19 cellular contexts compared by ENCODE assay signal in genomic region chr6:7697432-7697819, GRCh38. TPM values are rescaled to one million over a fixed set of nuclear protein-coding genes. Genes with fewer than 3 reads are reported as not detected.
A peak's percentile ranks its signal among the peaks of the same experiment; 100 is the strongest.
DNase-seq lines count a peak whose midpoint lies in the region; ATAC-seq, FAIRE-seq and TF ChIP-seq lines count a peak whose summit lies in the region.
"Had no signal": no experiment of that assay in that cellular context is flagged by ENCODE, and none has a peak within 500 bp of the region (broad histone marks: within the 10 kb centered on the region; RNA-seq: fewer than 3 reads in every experiment).

No MANE protein-coding gene starts in this region.

- H3K27ac Mint-ChIP-seq in activated naive CD8-positive, alpha-beta T cell treated with anti-CD3 and anti-CD28 coated beads for 36 hours: peak overlapping the region; percentile 49
- no peak overlapping the region for H3K27ac Mint-ChIP-seq in stimulated activated effector memory CD8-positive, alpha-beta T cell treated with anti-CD3 and anti-CD28 coated beads, Interleukin-12 subunit alpha, Interleukin-12 subunit beta, amount 100 ng/mL, for 72 hours
- H3K27ac Mint-ChIP-seq: activated naive CD8-positive, alpha-beta T cell treated with anti-CD3 and anti-CD28 coated beads, Interleukin-2, amount 10 ng/mL, durations not matched to agents 7 days and 5 days; immature natural killer cell had no signal

- peak in 1 of 2 experiments; percentile 27 for DNase-seq in A549 (ENCODE audit: low read depth in 1 of 2, low spot score in 1 of 2)
- DNase-seq in Daoy (ENCODE audit: low read depth): peak; percentile 23
- DNase-seq in activated naive CD8-positive, alpha-beta T cell treated with anti-CD3 and anti-CD28 coated beads for 36 hours: no peak
- DNase-seq in hepatocyte (ENCODE audit: low spot score): no peak
- DNase-seq in SKM-1 treated with dmso at 0.1 percent for 144 hours (lab: John Stamatoyannopoulos, UW; ENCODE audit: unreplicated experiment): no peak
- no peak for DNase-seq in stimulated activated effector memory CD8-positive, alpha-beta T cell treated with anti-CD3 and anti-CD28 coated beads, Interleukin-12 subunit alpha, Interleukin-12 subunit beta, amount 100 ng/mL, for 72 hours (ENCODE audit: low spot score in 2 of 2)
- DNase-seq in substantia nigra (lab: John Stamatoyannopoulos, UW): no peak
- DNase-seq: activated CD4-positive, alpha-beta T cell treated with anti-CD3 and anti-CD28 coated beads, Interleukin-2, amount 50 U/mL, for 1 hour; activated naive CD8-positive, alpha-beta T cell treated with anti-CD3 and anti-CD28 coated beads, Interleukin-2, amount 10 ng/mL, durations not matched to agents 7 days and 5 days; CD4-positive, CD25-positive, alpha-beta regulatory T cell; colonic mucosa; immature natural killer cell; MM.1S; stimulated activated CD4-positive, alpha-beta T cell treated with anti-CD3 and anti-CD28 coated beads, Interleukin-4, amount 100 ng/mL, for 24 hours; stomach; SW 1271 had no signal

- TF ChIP-seq RAD21 in A549 (conservative IDR thresholded peaks at IDR 0.05 in 1 of 2, IDR thresholded peaks at IDR 0.05 in 1 of 2): no peak

- no peaks in the 10 kb centered on the region for H3K9me3 Mint-ChIP-seq in activated naive CD8-positive, alpha-beta T cell treated with anti-CD3 and anti-CD28 coated beads for 36 hours
- no peaks in the 10 kb centered on the region for H3K9me3 Mint-ChIP-seq in stimulated activated effector memory CD8-positive, alpha-beta T cell treated with anti-CD3 and anti-CD28 coated beads, Interleukin-12 subunit alpha, Interleukin-12 subunit beta, amount 100 ng/mL, for 72 hours
- H3K9me3 Mint-ChIP-seq: activated naive CD8-positive, alpha-beta T cell treated with anti-CD3 and anti-CD28 coated beads, Interleukin-2, amount 10 ng/mL, durations not matched to agents 7 days and 5 days had no signal

- peak; percentile 11 to 20; a peak in 4 of 6 replicates for ATAC-seq in A549
- ATAC-seq in stimulated activated effector memory CD8-positive, alpha-beta T cell treated with anti-CD3 and anti-CD28 coated beads, Interleukin-12 subunit alpha, Interleukin-12 subunit beta, amount 100 ng/mL, for 72 hours: no peak
- ATAC-seq in GM21528 (IDR thresholded peaks at IDR 0.05; ENCODE audit: low FRiP score, unreplicated experiment): no peak

- H3K4me1 ChIP-seq in A549 (peaks cover 59% of the 10 kb centered on the region), hepatocyte (ENCODE audit: insufficient read depth) (peaks cover 5% of the 10 kb centered on the region)
- H3K4me1 ChIP-seq: colonic mucosa, gastrocnemius medialis had no signal

- H2AFZ ChIP-seq in hepatocyte: peak overlapping the region; percentile 4

- POLR2A ChIA-PET in A549 (lab: Yijun Ruan, JAX): interaction anchor here (1.1 kb wide), 1 partner anchor 212 kb away, joined by 3 read pairs; no protein-coding TSS in a partner anchor

- TF ChIP-seq POLR2A in A549 (IDR thresholded peaks at IDR 0.05; ENCODE audit: low read length): no peak

- CTCF ChIA-PET in A549 (lab: Yijun Ruan, JAX): interaction anchor here (1.8 kb wide), 1 partner anchor 24 kb away, joined by 3 read pairs; no protein-coding TSS in a partner anchor

- H4K20me1 ChIP-seq in hepatocyte (ENCODE audit: insufficient read depth, poor library complexity, severe bottlenecking): no peaks in the 10 kb centered on the region

- H3K4me1 Mint-ChIP-seq in activated naive CD8-positive, alpha-beta T cell treated with anti-CD3 and anti-CD28 coated beads for 36 hours: peaks cover 11% of the 10 kb centered on the region
- H3K4me1 Mint-ChIP-seq in stimulated activated effector memory CD8-positive, alpha-beta T cell treated with anti-CD3 and anti-CD28 coated beads, Interleukin-12 subunit alpha, Interleukin-12 subunit beta, amount 100 ng/mL, for 72 hours: no peaks in the 10 kb centered on the region

- H3K4me3 Mint-ChIP-seq in activated naive CD8-positive, alpha-beta T cell treated with anti-CD3 and anti-CD28 coated beads for 36 hours: no peak overlapping the region
- H3K4me3 Mint-ChIP-seq in stimulated activated effector memory CD8-positive, alpha-beta T cell treated with anti-CD3 and anti-CD28 coated beads, Interleukin-12 subunit alpha, Interleukin-12 subunit beta, amount 100 ng/mL, for 72 hours: no peak overlapping the region
- H3K4me3 Mint-ChIP-seq: activated naive CD8-positive, alpha-beta T cell treated with anti-CD3 and anti-CD28 coated beads, Interleukin-2, amount 10 ng/mL, durations not matched to agents 7 days and 5 days; CD4-positive, CD25-positive, alpha-beta regulatory T cell; immature natural killer cell had no signal

- 16% methylated on average over 4 of the region's 4 CpGs for WGBS in A549 (ENCODE audit: missing lambda C conversion rate)
- 78% methylated on average over 4 of the region's 4 CpGs for WGBS in hepatocyte (ENCODE audit: low lambda C conversion rate, missing lambda C conversion rate)

- no peaks in the 10 kb centered on the region for H3K9me2 ChIP-seq in hepatocyte (replicated peaks; ENCODE audit: insufficient read depth)

- peak overlapping the region; percentile 82 to 85 for H3K27ac ChIP-seq in A549
- peak overlapping the region; percentile 82 for H3K27ac ChIP-seq in hepatocyte
- no peak overlapping the region for H3K27ac ChIP-seq in substantia nigra (ENCODE audit: low read depth, low read length, poor library complexity, severe bottlenecking)
- H3K27ac ChIP-seq: colonic mucosa, gastrocnemius medialis had no signal

- H3K4me3 ChIP-seq in A549 (no peak overlapping the region), hepatocyte (no peak overlapping the region)
- H3K4me3 ChIP-seq: colonic mucosa, gastrocnemius medialis, stomach had no signal

- TF ChIP-seq EP300 in A549 (IDR thresholded peaks at IDR 0.05): no peak

- H3K9me3 ChIP-seq in A549 (no peaks in the 10 kb centered on the region), hepatocyte (ENCODE audit: low read depth) (no peaks in the 10 kb centered on the region)
- H3K9me3 ChIP-seq: colonic mucosa, gastrocnemius medialis, stomach had no signal

- no peak for FAIRE-seq in A549 (lab: Jason Lieb, UNC)
- FAIRE-seq: GM19239 had no signal

- H3K79me2 ChIP-seq in hepatocyte: no peaks in the 10 kb centered on the region

- H3K36me3 ChIP-seq in hepatocyte (replicated peaks; ENCODE audit: insufficient read depth, low read depth): no peaks in the 10 kb centered on the region
- H3K36me3 ChIP-seq: colonic mucosa, gastrocnemius medialis, stomach had no signal

- H3K27me3 Mint-ChIP-seq in activated naive CD8-positive, alpha-beta T cell treated with anti-CD3 and anti-CD28 coated beads for 36 hours: peaks cover 25% of the 10 kb centered on the region

- no peak for TF ChIP-seq CTCF in A549 (IDR thresholded peaks at IDR 0.05)
- TF ChIP-seq CTCF in hepatocyte (IDR thresholded peaks at IDR 0.05; ENCODE audit: poor library complexity): no peak

- peak overlapping the region; percentile 74 for H3K4me2 ChIP-seq in A549
- peak overlapping the region; percentile 63 for H3K4me2 ChIP-seq in hepatocyte

- no peaks in the 10 kb centered on the region for H3K36me3 Mint-ChIP-seq in activated naive CD8-positive, alpha-beta T cell treated with anti-CD3 and anti-CD28 coated beads for 36 hours
- H3K36me3 Mint-ChIP-seq in stimulated activated effector memory CD8-positive, alpha-beta T cell treated with anti-CD3 and anti-CD28 coated beads, Interleukin-12 subunit alpha, Interleukin-12 subunit beta, amount 100 ng/mL, for 72 hours: no peaks in the 10 kb centered on the region
- H3K36me3 Mint-ChIP-seq: activated naive CD8-positive, alpha-beta T cell treated with anti-CD3 and anti-CD28 coated beads, Interleukin-2, amount 10 ng/mL, durations not matched to agents 7 days and 5 days; CD4-positive, CD25-positive, alpha-beta regulatory T cell; immature natural killer cell had no signal

- H3K27me3 ChIP-seq in hepatocyte: no peaks in the 10 kb centered on the region
- H3K27me3 ChIP-seq: colonic mucosa, gastrocnemius medialis had no signal

TF ChIP-seq in A549, 52 proteins besides CTCF, POLR2A, EP300 and RAD21:
- no peak for TF ChIP-seq GATA3 (IDR thresholded peaks at IDR 0.05; ENCODE audit: borderline replicate concordance)
- no peak for TF ChIP-seq RNF2 (IDR thresholded peaks at IDR 0.05; ENCODE audit: borderline replicate concordance, low read depth)
- no peak for TF ChIP-seq PHF8 (IDR thresholded peaks at IDR 0.05; ENCODE audit: borderline replicate concordance, low read depth)
- no peak for TF ChIP-seq MAX (IDR thresholded peaks at IDR 0.05)
- TF ChIP-seq CHD2 (IDR thresholded peaks at IDR 0.05; ENCODE audit: low read length, partially characterized antibody): no peak
- TF ChIP-seq, protein P1, sequence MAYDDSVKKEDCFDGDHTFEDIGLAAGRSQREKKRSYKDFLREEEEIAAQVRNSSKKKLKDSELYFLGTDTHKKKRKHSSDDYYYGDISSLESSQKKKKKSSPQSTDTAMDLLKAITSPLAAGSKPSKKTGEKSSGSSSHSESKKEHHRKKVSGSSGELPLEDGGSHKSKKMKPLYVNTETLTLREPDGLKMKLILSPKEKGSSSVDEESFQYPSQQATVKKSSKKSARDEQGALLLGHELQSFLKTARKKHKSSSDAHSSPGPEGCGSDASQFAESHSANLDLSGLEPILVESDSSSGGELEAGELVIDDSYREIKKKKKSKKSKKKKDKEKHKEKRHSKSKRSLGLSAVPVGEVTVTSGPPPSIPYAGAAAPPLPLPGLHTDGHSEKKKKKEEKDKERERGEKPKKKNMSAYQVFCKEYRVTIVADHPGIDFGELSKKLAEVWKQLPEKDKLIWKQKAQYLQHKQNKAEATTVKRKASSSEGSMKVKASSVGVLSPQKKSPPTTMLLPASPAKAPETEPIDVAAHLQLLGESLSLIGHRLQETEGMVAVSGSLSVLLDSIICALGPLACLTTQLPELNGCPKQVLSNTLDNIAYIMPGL (CRISPR knock-in tag; IDR thresholded peaks at IDR 0.05; ENCODE audit: borderline replicate concordance): no peak
- TF ChIP-seq FOXS1 (CRISPR knock-in tag; IDR thresholded peaks at IDR 0.05): no peak
- TF ChIP-seq HDAC2 (IDR thresholded peaks at IDR 0.05): no peak
- no peak for TF ChIP-seq HOXA7 (CRISPR knock-in tag; IDR thresholded peaks at IDR 0.05)
- TF ChIP-seq ZC3H11A (IDR thresholded peaks at IDR 0.05): no peak

RNA-seq across cellular contexts. Expression of gene BMP6, which starts 28.5 kb away (rescaled TPM):
- polyA plus RNA-seq in A549 (2011; rRNA removed): 23.0 and 26.5 TPM in 2 replicates
- 5.0 and 6.0 TPM in 2 replicates for polyA plus RNA-seq in A549 (2012; cell fraction: cytosol; rRNA removed)
- polyA plus RNA-seq in A549 (2012; cell fraction: nucleus; rRNA removed): 5.7 and 6.1 TPM in 2 replicates
- 3.0 to 8.4 TPM (median 4.5 TPM) in 3 replicates for polyA plus RNA-seq in A549 (2017; fragmentation: RNase III; extraction: RNeasy Plus Mini Kit Qiagen cat#74134 plus additional on column Dnase treatment)
- polyA minus RNA-seq in A549 (2011; rRNA and poly(A)+ RNA removed): 21.0 and 26.3 TPM in 2 replicates
- 0.34 and 0.80 TPM in 2 replicates for total RNA-seq in Daoy (2014; rRNA removed; shearing (Covaris generic))
- total RNA-seq in activated naive CD8-positive, alpha-beta T cell treated with anti-CD3 and anti-CD28 coated beads for 36 hours: not detected
- 2.9 and 4.3 TPM in 2 replicates for total RNA-seq in hepatocyte
- 3.5 and 4.0 TPM in 2 replicates for polyA plus RNA-seq in hepatocyte
- total RNA-seq: activated naive CD8-positive, alpha-beta T cell treated with anti-CD3 and anti-CD28 coated beads, Interleukin-2, amount 10 ng/mL, durations not matched to agents 7 days and 5 days had no signal
- polyA plus RNA-seq: CD4-positive, CD25-positive, alpha-beta regulatory T cell had no signal

Comparison
In these comparisons a context has a peak if more than half of its experiments do, and no peak if none do; other contexts are left out.
1. ATAC-seq: peak in A549 (2 of 2); none in stimulated activated effector memory CD8-positive, alpha-beta T cell treated with anti-CD3 and anti-CD28 coated beads, Interleukin-12 subunit alpha, Interleukin-12 subunit beta, amount 100 ng/mL, for 72 hours (single experiment) and GM21528 (single experiment).